ENCODE assay signal across 3 cellular contexts in genomic region chr10:31251118-31251517, GRCh38.
DNase-seq lines count a peak whose midpoint lies in the region; ATAC-seq, FAIRE-seq and TF ChIP-seq lines count a peak whose summit lies in the region.
"Not testable (repeated sequence)": the region's sequence is repeated elsewhere in the genome, so short reads cannot be mapped to it uniquely, and the experiment has no call there.

No MANE protein-coding gene starts in this region.

- ATAC-seq in SK-N-SH treated with all-trans-retinoic acid at 6 μM for 48 hours, K562: not testable (repeated sequence)

- not testable (repeated sequence) for H3K4me1 ChIP-seq in HEK293 (ENCODE audit: control insufficient read depth, insufficient read depth, low read length); K562 (replicated peaks in 1 of 2; ENCODE audit: control insufficient read depth in 2 of 2, insufficient read depth in 2 of 2, low read length in 2 of 2)

- H3K4me2 ChIP-seq in K562 (ENCODE audit: insufficient read depth, low read length), result not testable (repeated sequence)

- CTCF ChIA-PET in HEK293 (lab: Yijun Ruan, JAX); K562 (lab: Yijun Ruan, JAX; ENCODE audit: low intra/inter-chr PET ratio): not testable (repeated sequence)

- not testable (repeated sequence) for H3K9ac ChIP-seq in K562 (ENCODE audit: insufficient read depth in 1 of 2, low read depth in 2 of 2, low read length in 2 of 2)

- not testable (repeated sequence) for TF ChIP-seq RAD21 in K562 (CRISPR knock-in tag; conservative IDR thresholded peaks at IDR 0.05 in 1 of 2, IDR thresholded peaks at IDR 0.05 in 1 of 2)

- H3K36me3 ChIP-seq in HEK293 (ENCODE audit: control insufficient read depth in 2 of 2, insufficient read depth in 1 of 2, low read length in 2 of 2); K562 (ENCODE audit: control insufficient read depth, insufficient read depth, low read length): not testable (repeated sequence)

- WGBS in K562 (ENCODE audit: insufficient coverage, low coverage, missing lambda C conversion rate), result 0% methylated on average over 1 of the region's 4 CpGs

- H4K20me1 ChIP-seq in K562 (replicated peaks; ENCODE audit: control insufficient read depth, insufficient read depth, low read length), result not testable (repeated sequence)

- not testable (repeated sequence) for TF ChIP-seq POLR2A in K562 (conservative IDR thresholded peaks at IDR 0.05)

- not testable (repeated sequence) for BruUV-seq in K562 (replicated peaks; lab: Mats Ljungman, UMichigan)

- POLR2A ChIA-PET in HEK293 (lab: Yijun Ruan, JAX); K562 (lab: Yijun Ruan, JAX): not testable (repeated sequence)

- TF ChIP-seq EP300 in K562 (IDR thresholded peaks at IDR 0.05; ENCODE audit: low read length), result not testable (repeated sequence)

- not testable (repeated sequence) for TF ChIP-seq CTCF in HEK293 (tag by site-specific recombination; IDR thresholded peaks at IDR 0.05); K562 (IDR thresholded peaks at IDR 0.05 in 2 of 3, conservative IDR thresholded peaks at IDR 0.05 in 1 of 3; ENCODE audit: insufficient read depth in 2 of 3, low read depth in 1 of 3, low read length in 3 of 3)

- not testable (repeated sequence) for H2AFZ ChIP-seq in K562 (ENCODE audit: low read depth, low read length)

- H3K9me1 ChIP-seq in K562 (ENCODE audit: control insufficient read depth, insufficient read depth, low read length), result not testable (repeated sequence)

- H3K27me3 ChIP-seq in K562 (ENCODE audit: control insufficient read depth in 2 of 2, insufficient read depth in 2 of 2, low read length in 2 of 2), result not testable (repeated sequence)

- not testable (repeated sequence) for FAIRE-seq in K562 (lab: Jason Lieb, UNC)

- DNase-seq in K562 (ENCODE audit: extremely low read depth in 1 of 4, low spot score in 3 of 4), result not testable (repeated sequence)

- H3K79me2 ChIP-seq in K562 (ENCODE audit: control insufficient read depth, insufficient read depth, low read length), result not testable (repeated sequence)

- in situ Hi-C loops in K562 (cut with MboI), result not testable (repeated sequence)

- not testable (repeated sequence) for H3K4me3 ChIP-seq in HEK293 (ENCODE audit: low read depth, low read length); K562

- not testable (repeated sequence) for H3K27ac ChIP-seq in HEK293 (ENCODE audit: extremely low read depth, low read depth, low read length); K562 (ENCODE audit: extremely low read depth, low read depth, low read length)

- intact Hi-C loops in K562 (cut with micrococcal nuclease), result not testable (repeated sequence)

- H3K9me3 ChIP-seq in HEK293 (ENCODE audit: control insufficient read depth, insufficient read depth, low read depth, low read length); K562 (replicated peaks; ENCODE audit: control insufficient read depth, insufficient read depth, low read depth, low read length): not testable (repeated sequence)

TF ChIP-seq in HEK293, 187 proteins besides CTCF, POLR2A, EP300 and RAD21:
- TF ChIP-seq ZNF146 (tag by site-specific recombination; IDR thresholded peaks at IDR 0.05), result 0 out of 2 replicates have a peak, but pooled peaks have one; percentile 50

TF ChIP-seq in SK-N-SH treated with all-trans-retinoic acid at 6 μM for 48 hours, 23 proteins besides CTCF, POLR2A, EP300 and RAD21:
- TF ChIP-seq ZNF8 (CRISPR knock-in tag; IDR thresholded peaks at IDR 0.05), result 0 out of 2 replicates have a peak, but pooled peaks have one; percentile 13
TF ChIP-seq in SK-N-SH treated with all-trans-retinoic acid at 6 μM for 48 hours: peak in this region for 1; not testable (repeated sequence) for 22.

TF ChIP-seq in K562, 482 proteins besides CTCF, POLR2A, EP300 and RAD21:
- TF ChIP-seq NFIC (IDR thresholded peaks at IDR 0.05), result peak; percentile 58
